8 cellular contexts compared by ENCODE assay signal in the genomic region with DNA sequence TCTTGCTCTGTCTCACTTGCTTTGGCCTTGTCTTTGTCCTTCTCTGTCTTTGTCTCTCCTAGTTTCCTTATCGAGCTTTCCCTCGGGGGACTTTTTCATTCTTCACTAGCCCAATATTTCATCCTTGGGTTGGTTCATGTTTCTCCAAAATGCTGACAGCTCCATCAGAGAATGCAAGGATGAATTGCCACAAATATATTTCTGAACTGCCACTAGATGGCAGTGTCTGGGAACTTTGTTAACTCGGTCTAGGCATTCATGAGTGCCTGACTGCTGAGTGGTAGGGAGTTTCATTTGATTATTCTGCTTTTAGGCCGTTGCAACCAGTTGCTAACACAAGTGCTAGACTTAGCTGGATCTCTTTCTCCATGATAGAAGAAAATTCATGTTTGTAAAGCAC.
DNase-seq lines count a peak whose midpoint lies in the region; ATAC-seq and TF ChIP-seq lines count a peak whose summit lies in the region.

No MANE protein-coding gene starts in this region.

- ATAC-seq in GM18517 (IDR thresholded peaks at IDR 0.05; ENCODE audit: unreplicated experiment) (peak; percentile 59), right cardiac atrium (peak; percentile 62 to 67), HG03196 (IDR thresholded peaks at IDR 0.05; ENCODE audit: unreplicated experiment) (no peak)

- 2% methylated on average over 4 of the region's 4 CpGs for WGBS in right cardiac atrium

- H3K36me3 ChIP-seq in A673 (ENCODE audit: insufficient read depth, low read length, poor library complexity, severe bottlenecking), result no peaks in the 10 kb centered on the region
- H3K36me3 ChIP-seq in adipocyte (ENCODE audit: control insufficient read depth, insufficient read depth, low read length, severe bottlenecking), result no peaks in the 10 kb centered on the region

- POLR2A ChIA-PET in A673 (lab: Charles Lee; ENCODE audit: low non-redundant PET), result no interaction called here

- H3K27ac ChIP-seq in A673 (ENCODE audit: low read depth, low read length, poor library complexity, severe bottlenecking) (no peak overlapping the region), right cardiac atrium (ENCODE audit: low read length) (no peak overlapping the region)

- H3K9ac ChIP-seq in adipocyte (ENCODE audit: low read length), result peak overlapping the region; percentile 50

- no TSS peak for BruUV-seq in A673 (replicated peaks; lab: Mats Ljungman, UMichigan)

- H3K9me3 ChIP-seq in A673 (ENCODE audit: low read depth, low read length, poor library complexity, severe bottlenecking) (no peaks in the 10 kb centered on the region), adipocyte (ENCODE audit: control insufficient read depth, low read length) (no peaks in the 10 kb centered on the region), right cardiac atrium (ENCODE audit: control insufficient read depth, low read length) (no peaks in the 10 kb centered on the region)

- intact Hi-C loops in A673 (cut with micrococcal nuclease; ENCODE audit: unreplicated experiment), result loop anchor here (2.0 to 10.0 kb wide), 2 partner anchors 192 to 322 kb away; a partner anchor contains a TSS
- intact Hi-C loops in right cardiac atrium (cut with DNase I), result loop anchor here (10.0 kb wide), 1 partner anchor 322 kb away; no protein-coding TSS in a partner anchor

- H3K27me3 ChIP-seq in A673 (replicated peaks; ENCODE audit: insufficient read depth, low read depth, low read length, poor library complexity) (no peaks in the 10 kb centered on the region), adipocyte (replicated peaks; ENCODE audit: control insufficient read depth, insufficient read depth, low read length) (peaks cover 19% of the 10 kb centered on the region), right cardiac atrium (ENCODE audit: control insufficient read depth, insufficient read depth) (no peaks in the 10 kb centered on the region)

- DNase-seq in A673 (ENCODE audit: low spot score), result peak; percentile 63
- DNase-seq in HPDE6-E6E7 (ENCODE audit: extremely low spot score), result peak; percentile 29
- DNase-seq in adipocyte (ENCODE audit: low read depth), result peak; percentile 83
- DNase-seq in right cardiac atrium, result no peak
- DNase-seq in skeletal muscle cell (ENCODE audit: low read depth), result peak; percentile 18
- DNase-seq in NCI-H2227 (lab: John Stamatoyannopoulos, UW; ENCODE audit: unreplicated experiment), result no peak

- TF ChIP-seq CTCF in A673 (conservative IDR thresholded peaks at IDR 0.05; ENCODE audit: low read depth, low read length), result peak; percentile 73

- H3K4me1 ChIP-seq in A673 (ENCODE audit: insufficient read depth, low read length, poor library complexity, severe bottlenecking) (no peaks in the 10 kb centered on the region), adipocyte (ENCODE audit: control insufficient read depth, insufficient read depth, low read length) (peaks cover 4% of the 10 kb centered on the region), right cardiac atrium (ENCODE audit: control insufficient read depth, insufficient read depth, low read length) (no peaks in the 10 kb centered on the region)

- CTCF ChIA-PET in A673 (lab: Charles Lee), result interaction anchor here (0.5 to 1.2 kb wide), 6 partner anchors 300 to 518 kb away, joined by 3 to 23 read pairs (median 4); no protein-coding TSS in a partner anchor

- no peak overlapping the region for H3K4me3 ChIP-seq in A673 (ENCODE audit: low read depth, low read length, poor library complexity, severe bottlenecking)
- H3K4me3 ChIP-seq in adipocyte (ENCODE audit: low read length), result no peak overlapping the region
- H3K4me3 ChIP-seq in right cardiac atrium (ENCODE audit: low read length), result no peak overlapping the region
- no peak overlapping the region for H3K4me3 ChIP-seq in skeletal muscle cell (ENCODE audit: low read depth, low read length)

Comparison
In these comparisons a context has a peak if more than half of its experiments do, and no peak if none do; other contexts are left out.
1. DNase-seq: peak in A673 (single experiment), HPDE6-E6E7 (single experiment), adipocyte (single experiment) and skeletal muscle cell (single experiment); none in right cardiac atrium (0 of 3) and NCI-H2227 (single experiment).